ENCODE assay signal across 8 cellular contexts in genomic region chr3:120094776-120095225, GRCh38. TPM values are rescaled to one million over a fixed set of nuclear protein-coding genes. Genes with fewer than 3 reads are reported as not detected.
A peak's percentile ranks its signal among the peaks of the same experiment; 100 is the strongest.
DNase-seq lines count a peak whose midpoint lies in the region; ATAC-seq, FAIRE-seq and TF ChIP-seq lines count a peak whose summit lies in the region.

No MANE protein-coding gene starts in this region.

- RAD21 ChIA-PET in HCT116 (lab: Charles Lee; ENCODE audit: low non-redundant PET in 1 of 2, low total read pairs in 2 of 2, uncharacterized antibody in 2 of 2, unreplicated experiment in 2 of 2) (interaction anchor here in 1 of 2 experiments (1.1 kb wide), 1 partner anchor 49 kb away, joined by 3 read pairs; no protein-coding TSS in a partner anchor), GM12878 (lab: Charles Lee; ENCODE audit: unreplicated experiment) (interaction anchor here (0.8 to 3.5 kb wide), 16 partner anchors 10 to 495 kb away, joined by 3 to 16 read pairs (median 4); partner anchors contain the start of gene LRRC58)

- H4K20me1 ChIP-seq in HCT116 (ENCODE audit: insufficient read depth) = no peaks in the 10 kb centered on the region
- no peaks in the 10 kb centered on the region for H4K20me1 ChIP-seq in GM12878 (ENCODE audit: control insufficient read depth, insufficient read depth)

- H3K27ac ChIP-seq in HCT116 (ENCODE audit: low read depth, low read length) (peak overlapping the region; percentile 99), GM12878 (ENCODE audit: control insufficient read depth, insufficient read depth) (peak overlapping the region; percentile 94), rectal smooth muscle tissue (ENCODE audit: low read depth, low read length) (peak overlapping the region; percentile 98)

- peak; percentile 99 for FAIRE-seq in GM12878 (lab: Jason Lieb, UNC)

- in situ Hi-C loops in GM12878 (cut with MboI) = no loop called here

- CTCF ChIA-PET in HCT116 (lab: Charles Lee) (interaction anchor here (1.2 to 1.5 kb wide), 4 partner anchors 19 to 203 kb away, joined by 3 to 8 read pairs (median 5); no protein-coding TSS in a partner anchor), GM12878 (lab: Yijun Ruan, JAX) (interaction anchor here (1.0 to 2.2 kb wide), 8 partner anchors 13 to 494 kb away, joined by 3 to 6 read pairs (median 3); no protein-coding TSS in a partner anchor)

- no peaks in the 10 kb centered on the region for H3K36me3 ChIP-seq in HCT116 (ENCODE audit: control insufficient read depth in 1 of 2, insufficient read depth in 2 of 2, low read length in 2 of 2)
- H3K36me3 ChIP-seq in GM12878 (ENCODE audit: control insufficient read depth in 2 of 2, insufficient read depth in 2 of 2, low read length in 1 of 2) = no peaks in the 10 kb centered on the region
- H3K36me3 ChIP-seq in rectal smooth muscle tissue (ENCODE audit: control insufficient read depth, insufficient read depth, low read length) = no peaks in the 10 kb centered on the region

- WGBS in GM12878 (ENCODE audit: insufficient coverage, insufficient replicate concordance, low lambda C conversion rate, missing lambda C conversion rate) = under 1% methylated on average over 31 of the region's 31 CpGs

- SMC1A ChIA-PET in GM12878 (lab: Charles Lee; ENCODE audit: uncharacterized antibody, unreplicated experiment) = interaction anchor here (0.7 to 2.2 kb wide), 12 partner anchors 10 to 647 kb away, joined by 3 to 8 read pairs (median 4); partner anchors contain the start of genes GTF2E1, LRRC58 and RABL3

- H3K4me1 ChIP-seq in HCT116 (ENCODE audit: control insufficient read depth in 1 of 2, insufficient read depth in 2 of 2, low read length in 2 of 2) (peaks cover 0 to 25% of the 10 kb centered on the region in 2 experiments; a peak in 3 of 4 replicates), GM12878 (ENCODE audit: control insufficient read depth, insufficient read depth, low read length) (no peaks in the 10 kb centered on the region), rectal smooth muscle tissue (ENCODE audit: control insufficient read depth, insufficient read depth, low read length) (peaks cover 7% of the 10 kb centered on the region)

- H3K4me2 ChIP-seq in HCT116 (ENCODE audit: low read length) (peak overlapping the region; percentile 93), GM12878 (ENCODE audit: control insufficient read depth, insufficient read depth) (peak overlapping the region; percentile 81; the same call in 1 of the 2 replicates)

- H3K79me2 ChIP-seq in HCT116 (ENCODE audit: insufficient read depth, low read length) = peaks cover 62% of the 10 kb centered on the region
- H3K79me2 ChIP-seq in GM12878 (ENCODE audit: control insufficient read depth, insufficient read depth, low read length) = peaks cover 61% of the 10 kb centered on the region

- H3K9me3 ChIP-seq in HCT116 (ENCODE audit: control insufficient read depth in 1 of 2, insufficient read depth in 1 of 2, low read depth in 1 of 2, low read length in 2 of 2) (no peaks in the 10 kb centered on the region), GM12878 (replicated peaks; ENCODE audit: control insufficient read depth, insufficient read depth, low read length) (no peaks in the 10 kb centered on the region)

- ATAC-seq in HCT116 = peak; percentile 75
- ATAC-seq in GM12878 = peak; percentile 76

- H3K9me2 ChIP-seq in HCT116 (ENCODE audit: insufficient read depth) = no peaks in the 10 kb centered on the region

- H3K27me3 ChIP-seq in HCT116 (ENCODE audit: insufficient read depth, low read length) (no peaks in the 10 kb centered on the region), GM12878 (replicated peaks in 1 of 2; ENCODE audit: control insufficient read depth in 2 of 2, insufficient read depth in 2 of 2, low read length in 1 of 2) (no peaks in the 10 kb centered on the region), rectal smooth muscle tissue (ENCODE audit: control insufficient read depth, insufficient read depth, low read length) (no peaks in the 10 kb centered on the region)

- intact Hi-C loops in HCT116 (cut with micrococcal nuclease) (loop anchor here (1.0 to 10.0 kb wide), 2 partner anchors 66 to 630 kb away; partner anchors contain the start of genes POGLUT1 and TMEM39A), GM12878 (cut with micrococcal nuclease; ENCODE audit: unreplicated experiment) (loop anchor here (2.0 to 10.0 kb wide), 7 partner anchors 42 to 800 kb away; partner anchors contain the start of genes ARHGAP31, CD80, CFAP91 and LRRC58)

- no peak for TF ChIP-seq POLR2A in HCT116 (IDR thresholded peaks at IDR 0.05; ENCODE audit: borderline replicate concordance, extremely low read depth, insufficient read depth, insufficient read length)
- TF ChIP-seq POLR2A in GM12878 (IDR thresholded peaks at IDR 0.05; ENCODE audit: low read depth, low read length) = no peak

- peak; percentile 99 for DNase-seq in activated CD4-positive, alpha-beta T cell treated with anti-CD3 and anti-CD28 coated beads for 48 hours
- no peak for DNase-seq in activated CD4-positive, alpha-beta T cell treated with anti-CD3 and anti-CD28 coated beads for 1 hour
- DNase-seq in HCT116 (ENCODE audit: low read depth, low spot score) (no peak), M059J (ENCODE audit: low read depth) (peak; percentile 100), RPMI7951 (ENCODE audit: low read depth) (peak; percentile 100), GM12878 (ENCODE audit: low read depth, low spot score) (peak; percentile 99), hypothalamus (lab: John Stamatoyannopoulos, UW) (peak; percentile 93 to 100 (median 100))

- H3K9ac ChIP-seq in HCT116 (ENCODE audit: low read length) (peak overlapping the region; percentile 93), GM12878 (ENCODE audit: control insufficient read depth, insufficient read depth, low read length) (peak overlapping the region; percentile 98), rectal smooth muscle tissue (ENCODE audit: low read length) (peak overlapping the region; percentile 87)

- TF ChIP-seq RAD21 in HCT116 (IDR thresholded peaks at IDR 0.05; ENCODE audit: low read depth) = no peak
- TF ChIP-seq RAD21 in GM12878 (IDR thresholded peaks at IDR 0.05; ENCODE audit: insufficient read depth, low read depth, low read length) = no peak

- POLR2A ChIA-PET in HCT116 (lab: Charles Lee) (interaction anchor here (1.0 to 2.1 kb wide), 8 partner anchors 10 to 128 kb away, joined by 3 to 6 read pairs (median 4); no protein-coding TSS in a partner anchor), GM12878 (lab: Charles Lee) (interaction anchor here (0.5 to 4.3 kb wide), 20 partner anchors 10 to 837 kb away, joined by 3 to 51 read pairs (median 4); partner anchors contain the start of genes ADPRH, LRRC58 and NDUFB4)

- TF ChIP-seq CTCF in HCT116 (IDR thresholded peaks at IDR 0.05 in 2 of 3, conservative IDR thresholded peaks at IDR 0.05 in 1 of 3; ENCODE audit: borderline replicate concordance in 1 of 3, insufficient read depth in 1 of 3, low read depth in 2 of 3, low read length in 2 of 3) = no peak
- no peak for TF ChIP-seq CTCF in GM12878 (IDR thresholded peaks at IDR 0.05 in 2 of 3, conservative IDR thresholded peaks at IDR 0.05 in 1 of 3; ENCODE audit: control insufficient read depth in 2 of 3, extremely low read depth in 1 of 3, insufficient read depth in 1 of 3, low read depth in 3 of 3, low read length in 3 of 3)

- 0 out of 4 replicates have a peak, but pooled peaks of 1 of the 2 experiments have one; percentile 34 for TF ChIP-seq EP300 in GM12878 (IDR thresholded peaks at IDR 0.05; ENCODE audit: borderline replicate concordance in 1 of 2, control insufficient read depth in 1 of 2, low read depth in 2 of 2, low read length in 2 of 2)

- no TSS peak for BruUV-seq in HCT116 (replicated peaks; lab: Mats Ljungman, UMichigan)
- BruUV-seq in GM12878 (replicated peaks; lab: Mats Ljungman, UMichigan) = no TSS peak

- H2AFZ ChIP-seq in HCT116 (ENCODE audit: low read depth, low read length, poor library complexity, severe bottlenecking) (no peak overlapping the region), GM12878 (ENCODE audit: control insufficient read depth, low read depth, low read length) (peak overlapping the region; percentile 75; the same call in 1 of the 2 replicates)

- peak overlapping the region; percentile 54 to 89 for H3K4me3 ChIP-seq in HCT116 (replicated peaks in 1 of 2; ENCODE audit: low read depth in 1 of 2, low read length in 2 of 2)
- 0 out of 2 replicates have a peak overlapping the region, but pooled peaks have one; percentile 93 for H3K4me3 ChIP-seq in GM12878
- peak overlapping the region; percentile 96 for H3K4me3 ChIP-seq in rectal smooth muscle tissue (ENCODE audit: low read length)

RNA-seq across cellular contexts. Expression of gene GSK3B, which starts 0.6 kb away (rescaled TPM):
- total RNA-seq in HCT116 (2021; ENCODE audit: unreplicated experiment) (50.0 TPM), GM12878 (2014; rRNA removed) (28.0 and 29.4 TPM in 2 replicates), GM12878 (2014; rRNA removed; fragmentation: Illumina TruSeq; extraction: Trizol) (39.4 and 39.6 TPM in 2 replicates), GM12878 (2021) (43.9 and 44.5 TPM in 2 replicates)
- 24.6 and 25.6 TPM in 2 replicates for polyA plus RNA-seq in HCT116 (2012)
- 36.3 and 61.7 TPM in 2 replicates for total RNA-seq in M059J (2014; rRNA removed; shearing (Covaris generic))
- 43.8 and 55.5 TPM in 2 replicates for total RNA-seq in RPMI7951 (2014; rRNA removed; shearing (Covaris generic))
- 126 and 127 TPM in 2 replicates for total RNA-seq in GM12878 (2013; cell fraction: nucleolus; rRNA removed)
- polyA plus RNA-seq in GM12878 (2011; ENCODE audit: low read depth) = 12.9 TPM
- polyA plus RNA-seq in GM12878 (2011; rRNA removed) (49.8 and 51.6 TPM in 2 replicates), GM12878 (2014; fragmentation: Illumina TruSeq; extraction: Trizol) (41.5 and 43.3 TPM in 2 replicates), GM12878 (2014; fragmentation: Nextera tagmentation; extraction: Ambion mirVana) (1 to 10 TPM; 8.5 to 8.8 TPM), GM12878 (2014; rRNA removed) (17.3 and 23.1 TPM in 2 replicates), GM12878 (2016; fragmentation: Nextera tagmentation; extraction: Ambion mirVana) (10 to 100 TPM; 20.2 to 21.9 TPM)
- polyA plus RNA-seq in GM12878 (2011; cell fraction: cytosol; rRNA removed) = 29.6 and 31.9 TPM in 2 replicates
- polyA plus RNA-seq in GM12878 (2011; cell fraction: nucleus; rRNA removed) = 20.8 and 21.6 TPM in 2 replicates
- polyA plus RNA-seq in GM12878 (2012) = 20.5 and 22.8 TPM in 2 replicates
- polyA minus RNA-seq in GM12878 (2011; rRNA and poly(A)+ RNA removed) = 83.0 and 113 TPM in 2 replicates
- polyA minus RNA-seq in GM12878 (2011; cell fraction: cytosol; rRNA and poly(A)+ RNA removed) = 36.4 and 56.3 TPM in 2 replicates
- polyA minus RNA-seq in GM12878 (2011; cell fraction: nucleus; rRNA and poly(A)+ RNA removed) = 46.9 and 65.3 TPM in 2 replicates

Comparison
In these comparisons a context has a peak if more than half of its experiments do, and no peak if none do; other contexts are left out.
1. DNase-seq: peak in activated CD4-positive, alpha-beta T cell treated with anti-CD3 and anti-CD28 coated beads for 48 hours (single experiment), M059J (single experiment), RPMI7951 (single experiment), GM12878 (single experiment) and hypothalamus (51 of 51); none in activated CD4-positive, alpha-beta T cell treated with anti-CD3 and anti-CD28 coated beads for 1 hour (single experiment) and HCT116 (single experiment).
2. Peak in every context shown above with its lines, with median percentiles within 50 percentile points of each other: H3K27ac ChIP-seq, H3K4me3 ChIP-seq and H3K9ac ChIP-seq.